In genomic region chr2:73896362-73897239, GRCh38 we compare ENCODE assay signal across 1 cellular context.
TF ChIP-seq lines count a peak whose summit lies in the region.

No MANE protein-coding gene starts in this region.

TF ChIP-seq in HepG2, 621 proteins besides CTCF, POLR2A, EP300 and RAD21 (continued from another document):
- no peak for TF ChIP-seq LRRFIP1 (CRISPR knock-in tag; conservative IDR thresholded peaks at IDR 0.05)
- TF ChIP-seq FOXA3 (CRISPR knock-in tag; IDR thresholded peaks at IDR 0.05): no peak
- no peak for TF ChIP-seq TRIM22 (IDR thresholded peaks at IDR 0.05)
- TF ChIP-seq ZNF367 (CRISPR knock-in tag; IDR thresholded peaks at IDR 0.05; ENCODE audit: borderline replicate concordance): no peak
